ENCODE assay signal across 27 cellular contexts in genomic region chr20:24828992-24829648, GRCh38.
"Had no signal": no experiment of that assay in that cellular context is flagged by ENCODE, and none has a peak within 500 bp of the region (broad histone marks: within the 10 kb centered on the region; RNA-seq: fewer than 3 reads in every experiment).

No MANE protein-coding gene starts in this region.

- H3K36me3 Mint-ChIP-seq: IgD-negative memory B cell, T-cell had no signal

- H3K27me3 ChIP-seq: ascending aorta, body of pancreas had no signal

- H3K4me1 Mint-ChIP-seq: activated B cell treated with CpG ODN at 0.5 μM for 24 hours; activated CD4-positive, alpha-beta memory T cell treated with anti-CD3 and anti-CD28 coated beads, Interleukin-2, amount 10 ng/mL, durations not matched to agents 7 days and 5 days; activated CD4-positive, alpha-beta T cell treated with anti-CD3 and anti-CD28 coated beads for 36 hours; IgD-negative memory B cell; T-cell had no signal

- DNase-seq: activated B cell treated with CpG ODN at 0.5 μM for 24 hours; activated CD4-positive, alpha-beta memory T cell treated with anti-CD3 and anti-CD28 coated beads, Interleukin-2, amount 10 ng/mL, durations not matched to agents 7 days and 5 days; activated CD4-positive, alpha-beta T cell treated with anti-CD3 and anti-CD28 coated beads for 36 hours; activated CD4-positive, alpha-beta T cell treated with anti-CD3 and anti-CD28 coated beads, Interleukin-2, amount 50 U/mL, for 1 hour; activated gamma-delta T cell treated with Interleukin-2 at 50 U/mL for 16 hours; activated naive CD4-positive, alpha-beta T cell treated with anti-CD3 and anti-CD28 coated beads, Interleukin-2, amount 50 U/mL, for 16 hours; activated T-cell treated with anti-CD3 and anti-CD28 coated beads for 4 hours; activated T-cell treated with anti-CD3 and anti-CD28 coated beads, Interleukin-2, amount 50 U/mL, for 48 hours; amniotic stem cell; body of pancreas; central memory CD4-positive, alpha-beta T cell; KG1; NCI-H1092; NCI-H1417; NCI-H1930; NCI-H2171 treated with DMSO at 0.1 percent for 48 hours; NCI-H226; NCI-H526; NCI-H82; T-cell; T-helper 2 cell; T1000 had no signal

- H3K4me1 ChIP-seq: ascending aorta, body of pancreas had no signal

- H3K27ac Mint-ChIP-seq: activated B cell treated with CpG ODN at 0.5 μM for 24 hours; activated CD4-positive, alpha-beta memory T cell treated with anti-CD3 and anti-CD28 coated beads, Interleukin-2, amount 10 ng/mL, durations not matched to agents 7 days and 5 days; activated CD4-positive, alpha-beta T cell treated with anti-CD3 and anti-CD28 coated beads for 36 hours; activated T-helper 2 cell treated with anti-CD3 and anti-CD28 coated beads, Interferon-gamma antibody, Interleukin-2, Interleukin-4, amounts not matched to agents 10 μg/mL and 5 μg/mL and 100 μg/mL, durations not matched to agents 14 hours and 24 hours and 36 hours; IgD-negative memory B cell; T-cell had no signal

- H3K4me3 Mint-ChIP-seq: activated B cell treated with CpG ODN at 0.5 μM for 24 hours; activated CD4-positive, alpha-beta memory T cell treated with anti-CD3 and anti-CD28 coated beads, Interleukin-2, amount 10 ng/mL, durations not matched to agents 7 days and 5 days; activated CD4-positive, alpha-beta T cell treated with anti-CD3 and anti-CD28 coated beads for 36 hours; IgD-negative memory B cell; T-cell had no signal

- H3K4me3 ChIP-seq: ascending aorta, body of pancreas, SK-N-MC had no signal

- H3K27ac ChIP-seq: ascending aorta, body of pancreas, SK-N-MC had no signal

- H3K27me3 Mint-ChIP-seq: activated B cell treated with CpG ODN at 0.5 μM for 24 hours; activated CD4-positive, alpha-beta memory T cell treated with anti-CD3 and anti-CD28 coated beads, Interleukin-2, amount 10 ng/mL, durations not matched to agents 7 days and 5 days; activated CD4-positive, alpha-beta T cell treated with anti-CD3 and anti-CD28 coated beads for 36 hours; IgD-negative memory B cell; T-cell had no signal

- H3K9me3 ChIP-seq: ascending aorta, body of pancreas had no signal

- H3K36me3 ChIP-seq: ascending aorta had no signal

- ATAC-seq: activated CD4-positive, alpha-beta T cell treated with anti-CD3 and anti-CD28 coated beads for 36 hours; body of pancreas; Right ventricle myocardium inferior had no signal

- H3K9me3 Mint-ChIP-seq: activated B cell treated with CpG ODN at 0.5 μM for 24 hours; activated CD4-positive, alpha-beta memory T cell treated with anti-CD3 and anti-CD28 coated beads, Interleukin-2, amount 10 ng/mL, durations not matched to agents 7 days and 5 days; activated T-helper 2 cell treated with anti-CD3 and anti-CD28 coated beads, Interferon-gamma antibody, Interleukin-2, Interleukin-4, amounts not matched to agents 10 μg/mL and 5 μg/mL and 100 μg/mL, durations not matched to agents 14 hours and 24 hours and 36 hours; T-cell had no signal
